8 cellular contexts compared by ENCODE assay signal in genomic region chr19:38617283-38617763, GRCh38. TPM values are rescaled to one million over a fixed set of nuclear protein-coding genes. Genes with fewer than 3 reads are reported as not detected.
DNase-seq lines count a peak whose midpoint lies in the region; FAIRE-seq and TF ChIP-seq lines count a peak whose summit lies in the region.

No MANE protein-coding gene starts in this region.

- H3K4me1 Mint-ChIP-seq in astrocyte (ENCODE audit: low read depth, unreplicated experiment) = peaks cover 8% of the 10 kb centered on the region

- H3K79me1 ChIP-seq in trophoblast cell (ENCODE audit: low read length) = peaks cover 8% of the 10 kb centered on the region

- H3K4me1 ChIP-seq in ES-I3 (ENCODE audit: insufficient read depth, low read length) = peaks cover 11% of the 10 kb centered on the region
- peaks cover 15% of the 10 kb centered on the region for H3K4me1 ChIP-seq in astrocyte (ENCODE audit: insufficient read depth, low read length)
- H3K4me1 ChIP-seq in trophoblast cell (ENCODE audit: control insufficient read depth in 1 of 2, insufficient read depth in 2 of 2, low read length in 2 of 2) = peaks cover 11% of the 10 kb centered on the region in 2 experiments
- peaks cover 2% of the 10 kb centered on the region for H3K4me1 ChIP-seq in prostate gland (replicated peaks)

- no peak overlapping the region for H3K27ac ChIP-seq in astrocyte (ENCODE audit: low read depth, low read length)
- H3K27ac ChIP-seq in trophoblast cell (ENCODE audit: low read depth, low read length) = no peak overlapping the region
- no peak overlapping the region for H3K27ac ChIP-seq in prostate gland

- TF ChIP-seq POLR2A in NB4 (IDR thresholded peaks at IDR 0.05; ENCODE audit: extremely low read depth, insufficient read length) (no peak), prostate gland (IDR thresholded peaks at IDR 0.05) (no peak)

- H3K14ac ChIP-seq in trophoblast cell (ENCODE audit: low read length) = no peak overlapping the region

- H4K12ac ChIP-seq in trophoblast cell (ENCODE audit: low read depth, low read length) = peak overlapping the region; percentile 22

- H3K27me3 ChIP-seq in astrocyte (ENCODE audit: insufficient read depth, low read length) = no peaks in the 10 kb centered on the region
- H3K27me3 ChIP-seq in trophoblast cell (ENCODE audit: insufficient read depth, low read length) = no peaks in the 10 kb centered on the region
- no peaks in the 10 kb centered on the region for H3K27me3 ChIP-seq in prostate gland (replicated peaks; ENCODE audit: insufficient read depth)

- no peak overlapping the region for H4K91ac ChIP-seq in trophoblast cell (ENCODE audit: low read depth, low read length)

- H2BK120ac ChIP-seq in trophoblast cell (ENCODE audit: insufficient read depth, low read length, poor library complexity) = no peak overlapping the region

- H3K9me3 ChIP-seq in ES-I3 (ENCODE audit: control insufficient read depth, insufficient read depth, low read length) (no peaks in the 10 kb centered on the region), astrocyte (ENCODE audit: insufficient read depth, low read depth, low read length) (no peaks in the 10 kb centered on the region), trophoblast cell (ENCODE audit: insufficient read depth, low read depth, low read length) (peaks cover 3% of the 10 kb centered on the region), prostate gland (no peaks in the 10 kb centered on the region)

- no peak for TF ChIP-seq CTCF in NB4 (IDR thresholded peaks at IDR 0.05; ENCODE audit: low read depth, low read length)
- TF ChIP-seq CTCF in astrocyte (IDR thresholded peaks at IDR 0.05; ENCODE audit: insufficient read depth, low read depth, low read length) = no peak
- no peak for TF ChIP-seq CTCF in prostate gland (IDR thresholded peaks at IDR 0.05)

- H3K36me3 ChIP-seq in ES-I3 (ENCODE audit: insufficient read depth, low read length) (peaks cover 11% of the 10 kb centered on the region), astrocyte (ENCODE audit: insufficient read depth, low read length) (peaks cover 10% of the 10 kb centered on the region), trophoblast cell (ENCODE audit: control insufficient read depth in 1 of 2, insufficient read depth in 2 of 2, low read length in 2 of 2) (peaks cover 11 to 20% of the 10 kb centered on the region in 2 experiments), prostate gland (peaks cover 0 to 4% of the 10 kb centered on the region in 2 donors)

- peak overlapping the region; percentile 36 for H2AK5ac ChIP-seq in trophoblast cell (ENCODE audit: low read length)

- H3K27me3 Mint-ChIP-seq in astrocyte (ENCODE audit: low read depth, unreplicated experiment) = no peaks in the 10 kb centered on the region

- H4K20me1 ChIP-seq in astrocyte (ENCODE audit: insufficient read depth, low read length) = peaks cover 16% of the 10 kb centered on the region

- FAIRE-seq in astrocyte (lab: Jason Lieb, UNC) = no peak

- H3K4me3 ChIP-seq in NB4 (ENCODE audit: low read depth, low read length) (peak overlapping the region; percentile 48), astrocyte (ENCODE audit: insufficient read depth, low read depth, low read length) (no peak overlapping the region), trophoblast cell (ENCODE audit: low read depth, low read length) (no peak overlapping the region), prostate gland (no peak overlapping the region)

- H2BK12ac ChIP-seq in trophoblast cell (ENCODE audit: low read length) = peak overlapping the region; percentile 20

- no peak overlapping the region for H3K18ac ChIP-seq in trophoblast cell (ENCODE audit: low read length)

- no peaks in the 10 kb centered on the region for H3K9me3 Mint-ChIP-seq in astrocyte (ENCODE audit: unreplicated experiment)

- no peak overlapping the region for H3K4me3 Mint-ChIP-seq in astrocyte (ENCODE audit: unreplicated experiment)

- no peak overlapping the region for H3K4ac ChIP-seq in trophoblast cell (ENCODE audit: low read depth, low read length)

- intact Hi-C loops in prostate gland (cut with DNase I) = loop anchor here (5.0 kb wide), 2 partner anchors 215 to 230 kb away; partner anchors contain the start of genes FAM98C and HNRNPL

- peak; percentile 39 for DNase-seq in NB4 (ENCODE audit: low read depth)
- no peak for DNase-seq in astrocyte (ENCODE audit: low read depth)
- no peak for DNase-seq in trophoblast cell
- DNase-seq in prostate gland (ENCODE audit: low spot score) = no peak
- no peak for DNase-seq in DMS 273 (lab: John Stamatoyannopoulos, UW; ENCODE audit: unreplicated experiment)
- DNase-seq in NCI-H2171 treated with DMSO at 0.1 percent for 48 hours (lab: John Stamatoyannopoulos, UW) = no peak
- DNase-seq in RKO (ENCODE audit: low spot score) = no peak

- H3K27ac Mint-ChIP-seq in astrocyte (ENCODE audit: unreplicated experiment) = no peak overlapping the region

- peaks cover 3% of the 10 kb centered on the region for H3K36me3 Mint-ChIP-seq in astrocyte (ENCODE audit: low read depth, unreplicated experiment)

- peak overlapping the region; percentile 95 for H4K8ac ChIP-seq in trophoblast cell (ENCODE audit: low read depth, low read length)

- peak overlapping the region; percentile 64; the same call in 1 of the 2 replicates for H3K9ac ChIP-seq in ES-I3 (ENCODE audit: low read depth, low read length)
- no peak overlapping the region for H3K9ac ChIP-seq in astrocyte (ENCODE audit: low read length)
- no peak overlapping the region for H3K9ac ChIP-seq in trophoblast cell (ENCODE audit: low read length)

- no peak overlapping the region for H3K4me2 ChIP-seq in astrocyte (ENCODE audit: low read length)
- H3K4me2 ChIP-seq in trophoblast cell (ENCODE audit: low read length) = no peak overlapping the region

- H3K23ac ChIP-seq in trophoblast cell (ENCODE audit: low read length) = no peak overlapping the region

- no peak overlapping the region for H2BK5ac ChIP-seq in trophoblast cell (ENCODE audit: low read depth, low read length, poor library complexity)

- whole genome bisulfite sequencing in trophoblast cell (ENCODE audit: extremely low coverage, insufficient coverage, insufficient read length) = no CpG with 5 or more reads among the region's 9 CpGs
- WGBS in prostate gland = 72% methylated on average over 9 of the region's 9 CpGs

- H3K79me2 ChIP-seq in astrocyte (ENCODE audit: insufficient read depth, low read length) = peaks cover 26% of the 10 kb centered on the region
- H3K79me2 ChIP-seq in trophoblast cell (ENCODE audit: control insufficient read depth, insufficient read depth, low read length, poor library complexity) = peaks cover 10% of the 10 kb centered on the region

- H2AFZ ChIP-seq in astrocyte (ENCODE audit: low read depth, low read length) (peak overlapping the region; percentile 56), trophoblast cell (ENCODE audit: insufficient read depth, low read length, poor library complexity) (peak overlapping the region; percentile 37)

RNA-seq across cellular contexts. Expression of gene MAP4K1, which starts 0.4 kb away (rescaled TPM):
- total RNA-seq in astrocyte = 0.87 and 1.7 TPM in 2 replicates
- polyA plus RNA-seq in trophoblast cell (2013) = 0.56 and 0.72 TPM in 2 replicates
- 10 to 100 TPM in 1 of 2 donors, 1 to 10 TPM in 1; 1.6 to 14.1 TPM for total RNA-seq in prostate gland

RNA-seq across cellular contexts. Expression of gene EIF3K, which starts 1.7 kb away (rescaled TPM):
- total RNA-seq in astrocyte (222 and 229 TPM in 2 replicates), prostate gland (100 to 1,000 TPM; 368 to 618 TPM)
- polyA plus RNA-seq in trophoblast cell (2013) = 205 and 214 TPM in 2 replicates

RNA-seq across cellular contexts. Expression of gene ACTN4, which starts 30.1 kb away (rescaled TPM):
- total RNA-seq in astrocyte (805 and 879 TPM in 2 replicates), prostate gland (100 to 1,000 TPM; 312 to 330 TPM)
- polyA plus RNA-seq in trophoblast cell (2013) = 442 and 468 TPM in 2 replicates
